Comparison of ENCODE assay signal across 1 cellular context in genomic region chrX:526295-527224, GRCh38.
TF ChIP-seq lines count a peak whose summit lies in the region.

No MANE protein-coding gene starts in this region.

TF ChIP-seq in HepG2, 621 proteins besides CTCF, POLR2A, EP300 and RAD21 (continued from another document and continues in another):
- TF ChIP-seq ARID5B (CRISPR knock-in tag; IDR thresholded peaks at IDR 0.05) = peak; percentile 61; the same call in 1 of the 2 replicates
- no peak for TF ChIP-seq ZNF589 (CRISPR knock-in tag; conservative IDR thresholded peaks at IDR 0.05)
- TF ChIP-seq, protein P1, sequence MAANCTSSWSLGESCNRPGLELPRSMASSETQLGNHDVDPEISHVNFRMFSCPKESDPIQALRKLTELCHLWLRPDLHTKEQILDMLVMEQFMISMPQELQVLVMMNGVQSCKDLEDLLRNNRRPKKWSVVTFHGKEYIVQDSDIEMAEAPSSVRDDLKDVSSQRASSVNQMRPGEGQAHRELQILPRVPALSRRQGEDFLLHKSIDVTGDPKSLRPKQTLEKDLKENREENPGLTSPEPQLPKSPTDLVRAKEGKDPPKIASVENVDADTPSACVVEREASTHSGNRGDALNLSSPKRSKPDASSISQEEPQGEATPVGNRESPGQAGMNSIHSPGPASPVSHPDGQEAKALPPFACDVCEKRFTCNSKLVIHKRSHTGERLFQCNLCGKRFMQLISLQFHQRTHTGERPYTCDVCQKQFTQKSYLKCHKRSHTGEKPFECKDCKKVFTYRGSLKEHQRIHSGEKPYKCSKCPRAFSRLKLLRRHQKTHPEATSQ (CRISPR knock-in tag; IDR thresholded peaks at IDR 0.05; ENCODE audit: borderline replicate concordance) = no peak
- peak; percentile 21; the same call in 1 of the 2 replicates for TF ChIP-seq HMG20A (CRISPR knock-in tag; IDR thresholded peaks at IDR 0.05; ENCODE audit: borderline replicate concordance)
- TF ChIP-seq ZNF678 (CRISPR knock-in tag; IDR thresholded peaks at IDR 0.05) = no peak
- no peak for TF ChIP-seq ZNF562 (CRISPR knock-in tag; IDR thresholded peaks at IDR 0.05; ENCODE audit: borderline replicate concordance)
- TF ChIP-seq FOSL2 (CRISPR knock-in tag; IDR thresholded peaks at IDR 0.05) = peak; percentile 82
- no peak for TF ChIP-seq CHD2 (IDR thresholded peaks at IDR 0.05; ENCODE audit: low read depth, low read length)
- TF ChIP-seq BCL6 (CRISPR knock-in tag; IDR thresholded peaks at IDR 0.05) = peak; percentile 18; the same call in 1 of the 2 replicates
- TF ChIP-seq ZNF432 (CRISPR knock-in tag; IDR thresholded peaks at IDR 0.05; ENCODE audit: borderline replicate concordance) = no peak
- TF ChIP-seq ZNF746 (CRISPR knock-in tag; IDR thresholded peaks at IDR 0.05) = 0 out of 2 replicates have a peak, but pooled peaks have one; percentile 31
- no peak for TF ChIP-seq ZFP36L2 (CRISPR knock-in tag; IDR thresholded peaks at IDR 0.05)
- peak; percentile 18; the same call in 1 of the 2 replicates for TF ChIP-seq JUND (CRISPR knock-in tag; IDR thresholded peaks at IDR 0.05)
- peak; percentile 39 for TF ChIP-seq ZNF687 (CRISPR knock-in tag; IDR thresholded peaks at IDR 0.05)
- TF ChIP-seq, protein P2, sequence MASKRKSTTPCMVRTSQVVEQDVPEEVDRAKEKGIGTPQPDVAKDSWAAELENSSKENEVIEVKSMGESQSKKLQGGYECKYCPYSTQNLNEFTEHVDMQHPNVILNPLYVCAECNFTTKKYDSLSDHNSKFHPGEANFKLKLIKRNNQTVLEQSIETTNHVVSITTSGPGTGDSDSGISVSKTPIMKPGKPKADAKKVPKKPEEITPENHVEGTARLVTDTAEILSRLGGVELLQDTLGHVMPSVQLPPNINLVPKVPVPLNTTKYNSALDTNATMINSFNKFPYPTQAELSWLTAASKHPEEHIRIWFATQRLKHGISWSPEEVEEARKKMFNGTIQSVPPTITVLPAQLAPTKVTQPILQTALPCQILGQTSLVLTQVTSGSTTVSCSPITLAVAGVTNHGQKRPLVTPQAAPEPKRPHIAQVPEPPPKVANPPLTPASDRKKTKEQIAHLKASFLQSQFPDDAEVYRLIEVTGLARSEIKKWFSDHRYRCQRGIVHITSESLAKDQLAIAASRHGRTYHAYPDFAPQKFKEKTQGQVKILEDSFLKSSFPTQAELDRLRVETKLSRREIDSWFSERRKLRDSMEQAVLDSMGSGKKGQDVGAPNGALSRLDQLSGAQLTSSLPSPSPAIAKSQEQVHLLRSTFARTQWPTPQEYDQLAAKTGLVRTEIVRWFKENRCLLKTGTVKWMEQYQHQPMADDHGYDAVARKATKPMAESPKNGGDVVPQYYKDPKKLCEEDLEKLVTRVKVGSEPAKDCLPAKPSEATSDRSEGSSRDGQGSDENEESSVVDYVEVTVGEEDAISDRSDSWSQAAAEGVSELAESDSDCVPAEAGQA (IDR thresholded peaks at IDR 0.05; ENCODE audit: low read depth) = 0 out of 2 replicates have a peak, but pooled peaks have one; percentile 17
- TF ChIP-seq, protein P2 (CRISPR knock-in tag; IDR thresholded peaks at IDR 0.05; ENCODE audit: borderline replicate concordance) = no peak
- no peak for TF ChIP-seq TAF1 (CRISPR knock-in tag; IDR thresholded peaks at IDR 0.05)
- peak; percentile 77; the same call in 1 of the 2 replicates for TF ChIP-seq SOX5 (CRISPR knock-in tag; IDR thresholded peaks at IDR 0.05; ENCODE audit: borderline replicate concordance)
- no peak for TF ChIP-seq SOX6 (IDR thresholded peaks at IDR 0.05)
- TF ChIP-seq SOX6 (CRISPR knock-in tag; IDR thresholded peaks at IDR 0.05) = peak; percentile 83
- no peak for TF ChIP-seq ADNP (CRISPR knock-in tag; IDR thresholded peaks at IDR 0.05)
- peak; percentile 53; the same call in 1 of the 2 replicates for TF ChIP-seq FOXA3 (CRISPR knock-in tag; IDR thresholded peaks at IDR 0.05)
- TF ChIP-seq MEIS1 (CRISPR knock-in tag; IDR thresholded peaks at IDR 0.05; ENCODE audit: borderline replicate concordance) = peak; percentile 98; the same call in 1 of the 2 replicates
- no peak for TF ChIP-seq ZEB1 (IDR thresholded peaks at IDR 0.05; ENCODE audit: insufficient replicate concordance, low read depth)
- no peak for TF ChIP-seq ZNF672 (CRISPR knock-in tag; IDR thresholded peaks at IDR 0.05)
- TF ChIP-seq SOX13 (IDR thresholded peaks at IDR 0.05) = no peak
- peak in 1 of 2 experiments; percentile 81; a peak in 2 of 4 replicates for TF ChIP-seq SOX13 (CRISPR knock-in tag; conservative IDR thresholded peaks at IDR 0.05 in 1 of 2, IDR thresholded peaks at IDR 0.05 in 1 of 2)
- no peak for TF ChIP-seq AGO1 (IDR thresholded peaks at IDR 0.05; ENCODE audit: low read depth, low read length, poor library complexity, severe bottlenecking)
- TF ChIP-seq ZBTB21 (CRISPR knock-in tag; IDR thresholded peaks at IDR 0.05) = peak; percentile 53; the same call in 1 of the 2 replicates
- TF ChIP-seq, protein P3, sequence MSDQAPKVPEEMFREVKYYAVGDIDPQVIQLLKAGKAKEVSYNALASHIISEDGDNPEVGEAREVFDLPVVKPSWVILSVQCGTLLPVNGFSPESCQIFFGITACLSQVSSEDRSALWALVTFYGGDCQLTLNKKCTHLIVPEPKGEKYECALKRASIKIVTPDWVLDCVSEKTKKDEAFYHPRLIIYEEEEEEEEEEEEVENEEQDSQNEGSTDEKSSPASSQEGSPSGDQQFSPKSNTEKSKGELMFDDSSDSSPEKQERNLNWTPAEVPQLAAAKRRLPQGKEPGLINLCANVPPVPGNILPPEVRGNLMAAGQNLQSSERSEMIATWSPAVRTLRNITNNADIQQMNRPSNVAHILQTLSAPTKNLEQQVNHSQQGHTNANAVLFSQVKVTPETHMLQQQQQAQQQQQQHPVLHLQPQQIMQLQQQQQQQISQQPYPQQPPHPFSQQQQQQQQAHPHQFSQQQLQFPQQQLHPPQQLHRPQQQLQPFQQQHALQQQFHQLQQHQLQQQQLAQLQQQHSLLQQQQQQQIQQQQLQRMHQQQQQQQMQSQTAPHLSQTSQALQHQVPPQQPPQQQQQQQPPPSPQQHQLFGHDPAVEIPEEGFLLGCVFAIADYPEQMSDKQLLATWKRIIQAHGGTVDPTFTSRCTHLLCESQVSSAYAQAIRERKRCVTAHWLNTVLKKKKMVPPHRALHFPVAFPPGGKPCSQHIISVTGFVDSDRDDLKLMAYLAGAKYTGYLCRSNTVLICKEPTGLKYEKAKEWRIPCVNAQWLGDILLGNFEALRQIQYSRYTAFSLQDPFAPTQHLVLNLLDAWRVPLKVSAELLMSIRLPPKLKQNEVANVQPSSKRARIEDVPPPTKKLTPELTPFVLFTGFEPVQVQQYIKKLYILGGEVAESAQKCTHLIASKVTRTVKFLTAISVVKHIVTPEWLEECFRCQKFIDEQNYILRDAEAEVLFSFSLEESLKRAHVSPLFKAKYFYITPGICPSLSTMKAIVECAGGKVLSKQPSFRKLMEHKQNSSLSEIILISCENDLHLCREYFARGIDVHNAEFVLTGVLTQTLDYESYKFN (CRISPR knock-in tag; conservative IDR thresholded peaks at IDR 0.05) = 0 out of 2 replicates have a peak, but pooled peaks have one; percentile 44
- TF ChIP-seq MTF2 (CRISPR knock-in tag; IDR thresholded peaks at IDR 0.05; ENCODE audit: borderline replicate concordance) = no peak
- TF ChIP-seq, protein P4, sequence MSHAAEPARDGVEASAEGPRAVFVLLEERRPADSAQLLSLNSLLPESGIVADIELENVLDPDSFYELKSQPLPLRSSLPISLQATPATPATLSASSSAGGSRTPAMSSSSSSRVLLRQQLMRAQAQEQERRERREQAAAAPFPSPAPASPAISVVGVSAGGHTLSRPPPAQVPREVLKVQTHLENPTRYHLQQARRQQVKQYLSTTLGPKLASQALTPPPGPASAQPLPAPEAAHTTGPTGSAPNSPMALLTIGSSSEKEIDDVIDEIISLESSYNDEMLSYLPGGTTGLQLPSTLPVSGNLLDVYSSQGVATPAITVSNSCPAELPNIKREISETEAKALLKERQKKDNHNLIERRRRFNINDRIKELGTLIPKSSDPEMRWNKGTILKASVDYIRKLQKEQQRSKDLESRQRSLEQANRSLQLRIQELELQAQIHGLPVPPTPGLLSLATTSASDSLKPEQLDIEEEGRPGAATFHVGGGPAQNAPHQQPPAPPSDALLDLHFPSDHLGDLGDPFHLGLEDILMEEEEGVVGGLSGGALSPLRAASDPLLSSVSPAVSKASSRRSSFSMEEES (CRISPR knock-in tag; IDR thresholded peaks at IDR 0.05) = peak; percentile 86; the same call in 1 of the 2 replicates
- no peak for TF ChIP-seq RFX3 (CRISPR knock-in tag; IDR thresholded peaks at IDR 0.05)
- no peak for TF ChIP-seq ZBTB46 (CRISPR knock-in tag; IDR thresholded peaks at IDR 0.05; ENCODE audit: borderline replicate concordance)
